25 cellular contexts compared by ENCODE assay signal in the genomic region with DNA sequence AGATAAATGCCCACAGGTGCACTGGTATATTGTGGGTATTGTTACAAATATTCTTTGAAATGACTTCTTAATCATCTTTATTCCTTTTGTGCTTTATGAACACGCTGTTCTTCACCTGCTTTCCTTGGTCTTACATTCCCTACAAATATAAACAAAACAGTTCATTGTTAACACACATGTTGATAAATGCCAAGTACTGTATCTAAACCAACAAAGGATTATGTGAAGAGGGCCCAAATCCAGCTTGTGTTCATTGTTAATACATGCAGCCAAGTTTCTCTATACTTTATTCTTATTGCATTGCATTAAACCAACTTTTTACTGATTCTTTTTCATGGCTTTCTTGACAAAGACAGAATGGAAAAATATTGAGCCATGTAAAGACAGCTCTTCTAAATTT.
"Had no signal": no experiment of that assay in that cellular context is flagged by ENCODE, and none has a peak within 500 bp of the region (broad histone marks: within the 10 kb centered on the region; RNA-seq: fewer than 3 reads in every experiment).

No MANE protein-coding gene starts in this region.

- H3K27me3 ChIP-seq: esophagus squamous epithelium, neural progenitor cell, right atrium auricular region, suprapubic skin, transverse colon, upper lobe of right lung, uterus had no signal

- H3K36me3 ChIP-seq: esophagus squamous epithelium, neural progenitor cell, prostate gland, right atrium auricular region, suprapubic skin, transverse colon, upper lobe of right lung, uterus had no signal

- H3K4me2 ChIP-seq: neural progenitor cell, smooth muscle cell had no signal

- H3K9ac ChIP-seq: neural progenitor cell, parathyroid adenoma had no signal

- H3K27ac ChIP-seq: esophagus squamous epithelium, neural progenitor cell, parathyroid adenoma, prostate gland, right atrium auricular region, suprapubic skin, transverse colon, upper lobe of right lung, uterus had no signal

- ATAC-seq: effector memory CD8-positive, alpha-beta T cell; left lobe of liver; sciatic nerve; stimulated activated naive CD8-positive, alpha-beta T cell treated with anti-CD3 and anti-CD28 coated beads, Interleukin-15, amount 100 ng/mL, for 72 hours; upper lobe of right lung had no signal

- H3K9me3 ChIP-seq: esophagus squamous epithelium, mucosa of descending colon, prostate gland, right atrium auricular region, suprapubic skin, transverse colon, upper lobe of right lung, uterus had no signal

- DNase-seq: cortex of kidney; effector memory CD8-positive, alpha-beta T cell; erythroblast; esophagus squamous epithelium; mesenchymal stem cell; mucosa of descending colon; naive B cell; stimulated activated CD4-positive, alpha-beta T cell treated with anti-CD3 and anti-CD28 coated beads, Interleukin-12 subunit alpha, Interleukin-12 subunit beta, amount 100 ng/mL, for 4 hours; stimulated activated CD4-positive, alpha-beta T cell treated with anti-CD3 and anti-CD28 coated beads, Interleukin-1b, Interleukin-23, amount 100 ng/mL, for 48 hours; stimulated activated CD4-positive, alpha-beta T cell treated with anti-CD3 and anti-CD28 coated beads, Interleukin-4, amount 100 ng/mL, for 1 hour; stimulated activated CD8-positive, alpha-beta memory T cell treated with anti-CD3 and anti-CD28 coated beads, Interleukin-4, amount 100 ng/mL, for 48 hours; stimulated activated naive CD4-positive, alpha-beta T cell; stimulated activated naive CD8-positive, alpha-beta T cell treated with anti-CD3 and anti-CD28 coated beads, Interleukin-15, amount 100 ng/mL, for 72 hours; transverse colon; upper lobe of right lung; uterus had no signal

- H2AFZ ChIP-seq: neural progenitor cell, parathyroid adenoma had no signal

- H3K79me2 ChIP-seq: parathyroid adenoma had no signal

- H3K4me3 ChIP-seq: esophagus squamous epithelium, lung, mucosa of descending colon, neural progenitor cell, prostate gland, right atrium auricular region, smooth muscle cell, suprapubic skin, transverse colon, upper lobe of right lung, uterus had no signal

- H3K4me1 ChIP-seq: neural progenitor cell, parathyroid adenoma, prostate gland, right atrium auricular region, upper lobe of right lung, uterus had no signal
